ENCODE assay signal across 25 cellular contexts in the genomic region with DNA sequence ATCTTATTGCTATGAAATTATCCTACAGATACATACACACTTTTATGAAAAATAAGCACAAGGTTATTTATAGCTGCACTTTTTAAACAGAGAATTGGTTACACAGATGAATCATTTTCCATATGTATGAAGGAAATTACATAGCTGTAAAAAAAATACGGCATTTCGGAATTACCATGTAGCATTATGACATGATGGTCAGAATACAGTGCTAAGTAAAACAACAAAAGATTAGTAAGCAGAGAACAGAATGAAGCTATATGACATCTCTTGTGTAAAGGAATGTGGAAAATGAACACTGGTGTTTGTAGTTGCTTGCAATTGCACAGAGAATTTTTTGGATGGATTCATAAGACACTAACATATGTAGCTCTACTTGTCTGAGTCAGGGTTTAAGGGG.
DNase-seq lines count a peak whose midpoint lies in the region; ATAC-seq, FAIRE-seq and TF ChIP-seq lines count a peak whose summit lies in the region.
"Had no signal": no experiment of that assay in that cellular context is flagged by ENCODE, and none has a peak within 500 bp of the region (broad histone marks: within the 10 kb centered on the region; RNA-seq: fewer than 3 reads in every experiment).

No MANE protein-coding gene starts in this region.

- TF ChIP-seq CTCF in MCF 10A (IDR thresholded peaks at IDR 0.05; ENCODE audit: unreplicated experiment) (no peak), breast epithelium (IDR thresholded peaks at IDR 0.05) (no peak), bronchial epithelial cell (IDR thresholded peaks at IDR 0.05; ENCODE audit: insufficient read depth, low read length, severe bottlenecking) (no peak), right atrium auricular region (IDR thresholded peaks at IDR 0.05) (no peak)

- no peak for FAIRE-seq in bronchial epithelial cell (lab: Jason Lieb, UNC)

- no peak for TF ChIP-seq POLR2A in breast epithelium (IDR thresholded peaks at IDR 0.05)

- POLR2A ChIA-PET in MCF 10A (lab: Yijun Ruan, JAX): no interaction called here

- H3K4me3 ChIP-seq in breast epithelium (no peak overlapping the region), bronchial epithelial cell (ENCODE audit: low read depth, low read length) (no peak overlapping the region), right atrium auricular region (no peak overlapping the region)
- H3K4me3 ChIP-seq: cardiac muscle cell, heart left ventricle, lung, PC-9, prostate gland had no signal

- H3K4me1 ChIP-seq in breast epithelium (no peaks in the 10 kb centered on the region), right atrium auricular region (no peaks in the 10 kb centered on the region)
- H3K4me1 ChIP-seq: prostate gland had no signal

- H3K27me3 ChIP-seq in breast epithelium (no peaks in the 10 kb centered on the region), bronchial epithelial cell (ENCODE audit: control insufficient read depth, insufficient read depth, low read length) (no peaks in the 10 kb centered on the region), right atrium auricular region (no peaks in the 10 kb centered on the region)
- H3K27me3 ChIP-seq: cardiac muscle cell, heart left ventricle had no signal

- no peaks in the 10 kb centered on the region for H3K36me3 Mint-ChIP-seq in MCF 10A (ENCODE audit: insufficient read depth, unreplicated experiment)
- H3K36me3 Mint-ChIP-seq: natural killer cell, type B pancreatic cell had no signal

- no peak for DNase-seq in MCF 10A (ENCODE audit: unreplicated experiment)
- DNase-seq in breast epithelium (ENCODE audit: low spot score in 2 of 2): no peak
- DNase-seq in bronchial epithelial cell (ENCODE audit: low read depth): peak; percentile 43
- no peak for DNase-seq in NCI-H748 (lab: John Stamatoyannopoulos, UW; ENCODE audit: unreplicated experiment)
- no peak for DNase-seq in right atrium auricular region (ENCODE audit: low spot score)
- no peak for DNase-seq in ureter (ENCODE audit: low spot score)
- DNase-seq: activated CD8-positive, alpha-beta memory T cell treated with anti-CD3 and anti-CD28 coated beads for 24 hours; CD4-positive, alpha-beta T cell; effector CD8-positive, alpha-beta T cell; GOT3; natural killer cell; NCI-H2029 treated with DMSO at 0.1 percent for 48 hours; NCI-H526; PC-9; stimulated activated naive CD8-positive, alpha-beta T cell treated with anti-CD3 and anti-CD28 coated beads, Interleukin-15, Interleukin-2, amounts not matched to agents 100 U/mL and 50 U/mL, for 24 hours had no signal

- no peak overlapping the region for H3K4me3 Mint-ChIP-seq in MCF 10A (ENCODE audit: unreplicated experiment)
- H3K4me3 Mint-ChIP-seq: activated naive CD8-positive, alpha-beta T cell treated with anti-CD3 and anti-CD28 coated beads, Interleukin-2, amount 50 U/mL, for 24 hours; activated T-helper 1 cell treated with anti-CD3 and anti-CD28 coated beads, Interleukin-12 subunit alpha, Interleukin-12 subunit beta, Interleukin-2, Interleukin-4 antibody, amounts not matched to agents 30 ng/mL and 10 ng/mL and 1 ng/mL, durations not matched to agents 14 hours and 24 hours and 36 hours; CD4-positive, alpha-beta T cell; natural killer cell; T-helper 2 cell treated with Interferon-gamma antibody and Interleukin-4, amounts not matched to agents 5 μg/mL and 100 μg/mL, for 36 hours; type B pancreatic cell had no signal

- peaks cover 9% of the 10 kb centered on the region for H3K4me1 Mint-ChIP-seq in MCF 10A (ENCODE audit: insufficient read depth, unreplicated experiment)

- H3K9me3 ChIP-seq in breast epithelium: no peaks in the 10 kb centered on the region
- H3K9me3 ChIP-seq in right atrium auricular region: no peaks in the 10 kb centered on the region
- H3K9me3 ChIP-seq: heart left ventricle, prostate gland had no signal

- H3K36me3 ChIP-seq in breast epithelium (no peaks in the 10 kb centered on the region), bronchial epithelial cell (ENCODE audit: control insufficient read depth, insufficient read depth, low read length) (no peaks in the 10 kb centered on the region), right atrium auricular region (no peaks in the 10 kb centered on the region)
- H3K36me3 ChIP-seq: cardiac muscle cell, heart left ventricle, prostate gland had no signal

- CTCF ChIA-PET in MCF 10A (lab: Yijun Ruan, JAX): no interaction called here

- intact Hi-C loops in MCF 10A (cut with micrococcal nuclease) (no loop called here), breast epithelium (cut with DNase I; ENCODE audit: low total_unique reads) (no loop called here)

- no peaks in the 10 kb centered on the region for H3K27me3 Mint-ChIP-seq in MCF 10A (ENCODE audit: insufficient read depth, unreplicated experiment)
- H3K27me3 Mint-ChIP-seq: activated naive CD8-positive, alpha-beta T cell treated with anti-CD3 and anti-CD28 coated beads, Interleukin-2, amount 50 U/mL, for 24 hours; CD4-positive, alpha-beta T cell; type B pancreatic cell had no signal

- no TSS peak for BruUV-seq in MCF 10A (replicated peaks; lab: Mats Ljungman, UMichigan)

- H3K9me3 Mint-ChIP-seq in MCF 10A (ENCODE audit: unreplicated experiment): peaks cover 13% of the 10 kb centered on the region
- H3K9me3 Mint-ChIP-seq: CD4-positive, alpha-beta T cell had no signal

- H3K27ac Mint-ChIP-seq in MCF 10A (ENCODE audit: low read depth, unreplicated experiment): peak overlapping the region; percentile 63
- H3K27ac Mint-ChIP-seq: activated naive CD8-positive, alpha-beta T cell treated with anti-CD3 and anti-CD28 coated beads, Interleukin-2, amount 50 U/mL, for 24 hours; activated T-helper 1 cell treated with anti-CD3 and anti-CD28 coated beads, Interleukin-12 subunit alpha, Interleukin-12 subunit beta, Interleukin-2, Interleukin-4 antibody, amounts not matched to agents 30 ng/mL and 10 ng/mL and 1 ng/mL, durations not matched to agents 14 hours and 24 hours and 36 hours; CD4-positive, alpha-beta T cell; T-helper 2 cell treated with Interferon-gamma antibody and Interleukin-4, amounts not matched to agents 5 μg/mL and 100 μg/mL, for 36 hours; type B pancreatic cell had no signal

- H3K27ac ChIP-seq in breast epithelium: no peak overlapping the region
- no peak overlapping the region for H3K27ac ChIP-seq in right atrium auricular region
- H3K27ac ChIP-seq: cardiac muscle cell, PC-9, prostate gland had no signal

- ATAC-seq in HG02884 (IDR thresholded peaks at IDR 0.05; ENCODE audit: unreplicated experiment) (peak; percentile 25), HG03108 (IDR thresholded peaks at IDR 0.05; ENCODE audit: unreplicated experiment) (no peak)
- ATAC-seq: activated naive CD8-positive, alpha-beta T cell treated with anti-CD3 and anti-CD28 coated beads, Interleukin-2, amount 50 U/mL, for 24 hours; stimulated activated naive CD8-positive, alpha-beta T cell treated with anti-CD3 and anti-CD28 coated beads, Interleukin-15, Interleukin-2, amounts not matched to agents 100 U/mL and 50 U/mL, for 24 hours had no signal
